34 cellular contexts compared by ENCODE assay signal in the genomic region with DNA sequence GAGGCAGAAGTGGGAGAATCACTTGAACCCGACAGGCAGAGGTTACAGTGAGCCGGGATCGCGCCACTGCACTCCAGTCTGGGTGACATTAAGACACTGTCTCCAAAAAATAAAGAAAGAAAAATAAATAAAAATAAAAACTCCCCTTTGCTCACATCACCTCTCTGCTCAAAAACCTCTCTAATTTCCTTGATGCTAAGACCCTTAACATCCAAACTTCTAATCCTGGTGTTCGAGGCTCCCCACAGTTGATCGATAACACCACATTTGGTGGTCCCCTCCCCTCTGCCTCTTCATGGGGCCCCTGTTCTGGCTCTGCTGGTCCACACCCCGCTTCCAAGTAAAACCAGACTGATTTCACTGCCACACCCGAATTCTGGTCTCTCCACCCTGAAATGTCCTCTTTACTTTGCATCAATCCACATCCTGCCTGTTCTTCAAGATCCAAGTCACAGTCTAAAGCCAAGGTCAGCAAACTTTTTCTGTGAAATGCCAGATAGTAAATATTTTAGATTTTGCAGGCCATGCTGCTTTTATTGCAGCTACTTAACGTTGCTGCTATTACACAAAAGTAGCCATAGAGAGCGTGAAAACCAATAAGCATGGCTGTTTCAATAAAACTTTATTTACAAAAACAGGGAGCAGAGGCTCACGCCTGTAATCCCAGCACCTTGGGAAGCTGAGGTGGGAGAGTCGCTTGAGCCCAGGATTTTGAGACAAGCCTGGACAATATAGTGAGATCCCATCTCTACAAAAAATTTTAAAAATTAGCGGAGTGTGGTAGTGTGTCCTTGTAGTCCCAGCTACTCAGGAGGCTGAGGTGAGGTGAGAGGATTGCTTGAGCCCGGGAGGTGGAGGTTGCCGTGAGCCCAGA. TPM values are rescaled to one million over a fixed set of nuclear protein-coding genes. Genes with fewer than 3 reads are reported as not detected.
DNase-seq lines count a peak whose midpoint lies in the region; ATAC-seq and TF ChIP-seq lines count a peak whose summit lies in the region.
"Had no signal": no experiment of that assay in that cellular context is flagged by ENCODE, and none has a peak within 500 bp of the region (broad histone marks: within the 10 kb centered on the region; RNA-seq: fewer than 3 reads in every experiment).

No MANE protein-coding gene starts in this region.

- CTCF ChIA-PET in activated CD4-positive, alpha-beta T cell treated with anti-CD3 and anti-CD28 coated beads for 36 hours (lab: Charles Lee) = interaction anchor here (0.7 to 1.3 kb wide), 5 partner anchors 9 to 199 kb away, joined by 3 to 4 read pairs (median 3); no protein-coding TSS in a partner anchor

- no peaks in the 10 kb centered on the region for H3K27me3 ChIP-seq in upper lobe of left lung
- H3K27me3 ChIP-seq: ascending aorta, cardiac muscle cell, colonic mucosa, uterus had no signal

- intact Hi-C loops in activated CD4-positive, alpha-beta T cell treated with anti-CD3 and anti-CD28 coated beads, Interleukin-2, amount 10 ng/mL, durations not matched to agents 24 days and 14 days (cut with micrococcal nuclease) = no loop called here
- intact Hi-C loops in activated CD4-positive, alpha-beta T cell treated with anti-CD3 and anti-CD28 coated beads for 36 hours (cut with DNase I, micrococcal nuclease) = no loop called here
- intact Hi-C loops in dendritic cell treated with granulocyte-macrophage colony-stimulating factor and Interleukin-4, amounts not matched to agents 40 ng/mL and 50 ng/mL, for 4 days (cut with micrococcal nuclease) = no loop called here

- peak overlapping the region; percentile 54 for H3K27ac Mint-ChIP-seq in activated CD4-positive, alpha-beta T cell treated with anti-CD3 and anti-CD28 coated beads, Interleukin-2, amount 10 ng/mL, durations not matched to agents 24 days and 14 days
- H3K27ac Mint-ChIP-seq in activated CD4-positive, alpha-beta T cell treated with anti-CD3 and anti-CD28 coated beads for 36 hours = no peak overlapping the region
- peak overlapping the region; percentile 87 for H3K27ac Mint-ChIP-seq in T-helper 1 cell treated with Interleukin-12 subunit alpha and Interleukin-12 subunit beta and Interleukin-4 antibody, amounts not matched to agents 30 μg/mL and 1 μg/mL, for 36 hours
- peak overlapping the region; percentile 34 for H3K27ac Mint-ChIP-seq in dendritic cell treated with granulocyte-macrophage colony-stimulating factor and Interleukin-4, amounts not matched to agents 40 ng/mL and 50 ng/mL, for 4 days

- TF ChIP-seq POLR2A in upper lobe of left lung (IDR thresholded peaks at IDR 0.05) = no peak

- no peaks in the 10 kb centered on the region for H3K27me3 Mint-ChIP-seq in activated CD4-positive, alpha-beta T cell treated with anti-CD3 and anti-CD28 coated beads, Interleukin-2, amount 10 ng/mL, durations not matched to agents 24 days and 14 days
- no peaks in the 10 kb centered on the region for H3K27me3 Mint-ChIP-seq in activated CD4-positive, alpha-beta T cell treated with anti-CD3 and anti-CD28 coated beads for 36 hours
- no peaks in the 10 kb centered on the region for H3K27me3 Mint-ChIP-seq in T-helper 1 cell treated with Interleukin-12 subunit alpha and Interleukin-12 subunit beta and Interleukin-4 antibody, amounts not matched to agents 30 μg/mL and 1 μg/mL, for 36 hours (ENCODE audit: low read depth)
- peaks cover 26% of the 10 kb centered on the region for H3K27me3 Mint-ChIP-seq in dendritic cell treated with granulocyte-macrophage colony-stimulating factor and Interleukin-4, amounts not matched to agents 40 ng/mL and 50 ng/mL, for 4 days
- H3K27me3 Mint-ChIP-seq: naive thymus-derived CD4-positive, alpha-beta T cell had no signal

- H3K27ac ChIP-seq in upper lobe of left lung = no peak overlapping the region
- H3K27ac ChIP-seq: ascending aorta, cardiac muscle cell, colonic mucosa, uterus had no signal

- no peaks in the 10 kb centered on the region for H3K9me3 ChIP-seq in upper lobe of left lung
- H3K9me3 ChIP-seq: ascending aorta, colonic mucosa, uterus had no signal

- POLR2A ChIA-PET in activated CD4-positive, alpha-beta T cell treated with anti-CD3 and anti-CD28 coated beads for 36 hours (lab: Charles Lee) = no interaction called here

- peaks cover 38% of the 10 kb centered on the region for H3K4me1 Mint-ChIP-seq in activated CD4-positive, alpha-beta T cell treated with anti-CD3 and anti-CD28 coated beads, Interleukin-2, amount 10 ng/mL, durations not matched to agents 24 days and 14 days
- peaks cover 9% of the 10 kb centered on the region for H3K4me1 Mint-ChIP-seq in activated CD4-positive, alpha-beta T cell treated with anti-CD3 and anti-CD28 coated beads for 36 hours
- peaks cover 36% of the 10 kb centered on the region for H3K4me1 Mint-ChIP-seq in T-helper 1 cell treated with Interleukin-12 subunit alpha and Interleukin-12 subunit beta and Interleukin-4 antibody, amounts not matched to agents 30 μg/mL and 1 μg/mL, for 36 hours (ENCODE audit: low read depth)
- H3K4me1 Mint-ChIP-seq in dendritic cell treated with granulocyte-macrophage colony-stimulating factor and Interleukin-4, amounts not matched to agents 40 ng/mL and 50 ng/mL, for 4 days (ENCODE audit: low read depth) = peaks cover 33% of the 10 kb centered on the region

- TF ChIP-seq CTCF in upper lobe of left lung (IDR thresholded peaks at IDR 0.05) = no peak

- peaks cover 23% of the 10 kb centered on the region for H3K36me3 Mint-ChIP-seq in activated CD4-positive, alpha-beta T cell treated with anti-CD3 and anti-CD28 coated beads, Interleukin-2, amount 10 ng/mL, durations not matched to agents 24 days and 14 days (ENCODE audit: low read depth)
- peaks cover 2% of the 10 kb centered on the region for H3K36me3 Mint-ChIP-seq in activated CD4-positive, alpha-beta T cell treated with anti-CD3 and anti-CD28 coated beads for 36 hours (ENCODE audit: low read depth)
- H3K36me3 Mint-ChIP-seq in T-helper 1 cell treated with Interleukin-12 subunit alpha and Interleukin-12 subunit beta and Interleukin-4 antibody, amounts not matched to agents 30 μg/mL and 1 μg/mL, for 36 hours (ENCODE audit: low read depth) = peaks cover 18% of the 10 kb centered on the region
- no peaks in the 10 kb centered on the region for H3K36me3 Mint-ChIP-seq in dendritic cell treated with granulocyte-macrophage colony-stimulating factor and Interleukin-4, amounts not matched to agents 40 ng/mL and 50 ng/mL, for 4 days (ENCODE audit: low read depth)

- no peaks in the 10 kb centered on the region for H3K36me3 ChIP-seq in upper lobe of left lung
- H3K36me3 ChIP-seq: ascending aorta, cardiac muscle cell, colonic mucosa, uterus had no signal

- TF ChIP-seq EP300 in upper lobe of left lung (IDR thresholded peaks at IDR 0.05) = no peak

- ATAC-seq in activated CD4-positive, alpha-beta T cell treated with anti-CD3 and anti-CD28 coated beads for 36 hours = no peak
- ATAC-seq in upper lobe of left lung (ENCODE audit: low FRiP score in 2 of 2) (no peak), HG03045 (IDR thresholded peaks at IDR 0.05; ENCODE audit: unreplicated experiment) (no peak)
- ATAC-seq: activated naive CD4-positive, alpha-beta T cell treated with anti-CD3 and anti-CD28 coated beads, Interleukin-2, amount 50 U/mL, for 72 hours; activated T-cell treated with anti-CD3 and anti-CD28 coated beads, Interleukin-2, amount 50 U/mL, for 4 hours; esophagus mucosa; naive thymus-derived CD4-positive, alpha-beta T cell had no signal

- H3K4me3 Mint-ChIP-seq in activated CD4-positive, alpha-beta T cell treated with anti-CD3 and anti-CD28 coated beads, Interleukin-2, amount 10 ng/mL, durations not matched to agents 24 days and 14 days = peak overlapping the region; percentile 55
- H3K4me3 Mint-ChIP-seq in activated CD4-positive, alpha-beta T cell treated with anti-CD3 and anti-CD28 coated beads for 36 hours = no peak overlapping the region
- H3K4me3 Mint-ChIP-seq in T-helper 1 cell treated with Interleukin-12 subunit alpha and Interleukin-12 subunit beta and Interleukin-4 antibody, amounts not matched to agents 30 μg/mL and 1 μg/mL, for 36 hours = peak overlapping the region; percentile 52
- peak overlapping the region; percentile 7 for H3K4me3 Mint-ChIP-seq in dendritic cell treated with granulocyte-macrophage colony-stimulating factor and Interleukin-4, amounts not matched to agents 40 ng/mL and 50 ng/mL, for 4 days
- H3K4me3 Mint-ChIP-seq: activated T-cell treated with anti-CD3 and anti-CD28 coated beads, Interleukin-2, amount 50 U/mL, for 4 hours; CD14-positive monocyte had no signal

- H3K4me3 ChIP-seq in upper lobe of left lung = no peak overlapping the region
- H3K4me3 ChIP-seq: ascending aorta, cardiac muscle cell, colonic mucosa, uterus had no signal

- peak; percentile 77 for DNase-seq in activated CD4-positive, alpha-beta T cell treated with anti-CD3 and anti-CD28 coated beads, Interleukin-2, amount 10 ng/mL, durations not matched to agents 24 days and 14 days
- DNase-seq in activated CD4-positive, alpha-beta T cell treated with anti-CD3 and anti-CD28 coated beads for 36 hours = no peak
- DNase-seq in upper lobe of left lung = no peak
- DNase-seq: 8988T; activated T-cell treated with anti-CD3 and anti-CD28 coated beads, Interleukin-2, amount 50 U/mL, for 4 hours; colonic mucosa; DMS79 treated with DMSO at 0.1 percent for 48 hours; effector memory CD4-positive, alpha-beta T cell; foreskin fibroblast; GF-D8; head of caudate nucleus; midbrain; naive thymus-derived CD4-positive, alpha-beta T cell; NCI-H1105 treated with DMSO at 0.1 percent for 48 hours; NCI-H2029 treated with DMSO at 0.1 percent for 48 hours; NCI-H526; occipital lobe; Right ventricle myocardium superior; stimulated activated naive CD4-positive, alpha-beta T cell treated with Interleukin-2 at 50 U/mL for 16 hours; T1000; uterus had no signal

- H3K4me1 ChIP-seq in upper lobe of left lung = peaks cover 8 to 13% (median 10%) of the 10 kb centered on the region in 4 donors
- H3K4me1 ChIP-seq: colonic mucosa, uterus had no signal

- WGBS in upper lobe of left lung, 2 donors = 87 to 90% methylated on average over 15 of the region's 15 CpGs

- H3K9me3 Mint-ChIP-seq in activated CD4-positive, alpha-beta T cell treated with anti-CD3 and anti-CD28 coated beads, Interleukin-2, amount 10 ng/mL, durations not matched to agents 24 days and 14 days = no peaks in the 10 kb centered on the region
- no peaks in the 10 kb centered on the region for H3K9me3 Mint-ChIP-seq in activated CD4-positive, alpha-beta T cell treated with anti-CD3 and anti-CD28 coated beads for 36 hours (ENCODE audit: low read depth)
- no peaks in the 10 kb centered on the region for H3K9me3 Mint-ChIP-seq in T-helper 1 cell treated with Interleukin-12 subunit alpha and Interleukin-12 subunit beta and Interleukin-4 antibody, amounts not matched to agents 30 μg/mL and 1 μg/mL, for 36 hours
- no peaks in the 10 kb centered on the region for H3K9me3 Mint-ChIP-seq in dendritic cell treated with granulocyte-macrophage colony-stimulating factor and Interleukin-4, amounts not matched to agents 40 ng/mL and 50 ng/mL, for 4 days
- H3K9me3 Mint-ChIP-seq: activated naive CD4-positive, alpha-beta T cell treated with anti-CD3 and anti-CD28 coated beads, Interleukin-2, amount 50 U/mL, for 72 hours; activated T-cell treated with anti-CD3 and anti-CD28 coated beads, Interleukin-2, amount 50 U/mL, for 4 hours; naive thymus-derived CD4-positive, alpha-beta T cell had no signal

RNA-seq across cellular contexts. Expression of a gene that starts 11.8 kb away (rescaled TPM):
- 11.3 and 12.1 TPM in 2 replicates for total RNA-seq in activated CD4-positive, alpha-beta T cell treated with anti-CD3 and anti-CD28 coated beads, Interleukin-2, amount 10 ng/mL, durations not matched to agents 24 days and 14 days
- total RNA-seq in activated CD4-positive, alpha-beta T cell treated with anti-CD3 and anti-CD28 coated beads for 36 hours = 10 to 100 TPM; 14.4 to 19.9 TPM
- 10 to 100 TPM in 5 of 6 donors, 1 to 10 TPM in 1; 9.9 to 25.8 (median 16.0) TPM for total RNA-seq in upper lobe of left lung

RNA-seq across cellular contexts. Expression of a gene that starts 17.2 kb away (rescaled TPM):
- total RNA-seq in activated CD4-positive, alpha-beta T cell treated with anti-CD3 and anti-CD28 coated beads, Interleukin-2, amount 10 ng/mL, durations not matched to agents 24 days and 14 days = 20.7 and 21.2 TPM in 2 replicates
- 10 to 100 TPM; 10.1 to 12.4 TPM for total RNA-seq in activated CD4-positive, alpha-beta T cell treated with anti-CD3 and anti-CD28 coated beads for 36 hours
- total RNA-seq in upper lobe of left lung = 1 to 10 TPM in 1 of 6 donors, under 1 TPM in 4, not detected in 1; 0.20 to 2.1 (median 0.89) TPM
- total RNA-seq: ascending aorta had no signal

RNA-seq across cellular contexts. Expression of a gene that starts 22.0 kb away (rescaled TPM):
- 4.8 and 5.0 TPM in 2 replicates for total RNA-seq in activated CD4-positive, alpha-beta T cell treated with anti-CD3 and anti-CD28 coated beads, Interleukin-2, amount 10 ng/mL, durations not matched to agents 24 days and 14 days
- total RNA-seq in activated CD4-positive, alpha-beta T cell treated with anti-CD3 and anti-CD28 coated beads for 36 hours = 1 to 10 TPM; 7.6 to 8.9 TPM
- total RNA-seq in upper lobe of left lung = 100 to 1,000 TPM in 2 of 6 donors, 10 to 100 TPM in 4; 15.2 to 115 (median 47.3) TPM

RNA-seq across cellular contexts. Expression of a gene that starts 32.1 kb away (rescaled TPM):
- not detected in 2 replicates for total RNA-seq in activated CD4-positive, alpha-beta T cell treated with anti-CD3 and anti-CD28 coated beads, Interleukin-2, amount 10 ng/mL, durations not matched to agents 24 days and 14 days
- total RNA-seq in activated CD4-positive, alpha-beta T cell treated with anti-CD3 and anti-CD28 coated beads for 36 hours = not detected
- not detected for total RNA-seq in upper lobe of left lung
- total RNA-seq: activated naive CD4-positive, alpha-beta T cell treated with anti-CD3 and anti-CD28 coated beads, Interleukin-2, amount 50 U/mL, for 72 hours; activated T-cell treated with anti-CD3 and anti-CD28 coated beads, Interleukin-2, amount 50 U/mL, for 4 hours; ascending aorta; cardiac muscle cell; esophagus mucosa; kidney epithelial cell; lower leg skin; M059J; naive thymus-derived CD4-positive, alpha-beta T cell; pulmonary artery endothelial cell; Right ventricle myocardium superior; uterus had no signal

RNA-seq across cellular contexts. Expression of a gene that starts 38.1 kb away (rescaled TPM):
- 0.38 and 0.42 TPM in 2 replicates for total RNA-seq in activated CD4-positive, alpha-beta T cell treated with anti-CD3 and anti-CD28 coated beads, Interleukin-2, amount 10 ng/mL, durations not matched to agents 24 days and 14 days
- total RNA-seq in activated CD4-positive, alpha-beta T cell treated with anti-CD3 and anti-CD28 coated beads for 36 hours = 1 to 10 TPM; 1.4 to 2.1 TPM
- total RNA-seq in upper lobe of left lung = 1 to 10 TPM in 1 of 6 donors, under 1 TPM in 2, not detected in 3; 0.63 to 4.2 (median 0.77) TPM
- total RNA-seq: ascending aorta, temporal lobe had no signal
